ENCODE assay signal across 1 cellular context in genomic region chr17:43528988-43529814, GRCh38.
TF ChIP-seq lines count a peak whose summit lies in the region.

No MANE protein-coding gene starts in this region.

TF ChIP-seq in HepG2, 621 proteins besides CTCF, POLR2A, EP300 and RAD21 (continued from another document and continues in another):
- TF ChIP-seq ZBTB40 (IDR thresholded peaks at IDR 0.05) (no peak), ZBTB40 (CRISPR knock-in tag; IDR thresholded peaks at IDR 0.05) (no peak), GATAD1 (CRISPR knock-in tag; IDR thresholded peaks at IDR 0.05) (no peak), RFX3 (CRISPR knock-in tag; IDR thresholded peaks at IDR 0.05) (no peak), KAT2B (IDR thresholded peaks at IDR 0.05; ENCODE audit: borderline replicate concordance, low read depth, low read length) (no peak), ZNF710 (CRISPR knock-in tag; IDR thresholded peaks at IDR 0.05; ENCODE audit: borderline replicate concordance) (no peak), NFAT5 (CRISPR knock-in tag; IDR thresholded peaks at IDR 0.05) (no peak), MATR3 (CRISPR knock-in tag; IDR thresholded peaks at IDR 0.05) (no peak), ZNF839 (CRISPR knock-in tag; IDR thresholded peaks at IDR 0.05; ENCODE audit: borderline replicate concordance) (no peak), ZNF615 (CRISPR knock-in tag; IDR thresholded peaks at IDR 0.05; ENCODE audit: borderline replicate concordance) (no peak), DDIT3 (CRISPR knock-in tag; IDR thresholded peaks at IDR 0.05) (no peak), ZNF280B (CRISPR knock-in tag; IDR thresholded peaks at IDR 0.05; ENCODE audit: borderline replicate concordance) (no peak), ZNF782 (CRISPR knock-in tag; IDR thresholded peaks at IDR 0.05; ENCODE audit: borderline replicate concordance) (0 out of 2 replicates have a peak, but pooled peaks have one; percentile 16), ZNF24 (IDR thresholded peaks at IDR 0.05) (no peak), ZFP36 (IDR thresholded peaks at IDR 0.05; ENCODE audit: borderline replicate concordance, low read depth, low read length, partially characterized antibody) (no peak), E2F2 (CRISPR knock-in tag; IDR thresholded peaks at IDR 0.05; ENCODE audit: borderline replicate concordance) (0 out of 2 replicates have a peak, but pooled peaks have one; percentile 13), MLXIP (CRISPR knock-in tag; IDR thresholded peaks at IDR 0.05; ENCODE audit: borderline replicate concordance) (no peak), FOXO4 (CRISPR knock-in tag; conservative IDR thresholded peaks at IDR 0.05) (0 out of 2 replicates have a peak, but pooled peaks have one; percentile 66), AKAP8 (CRISPR knock-in tag; IDR thresholded peaks at IDR 0.05) (0 out of 2 replicates have a peak, but pooled peaks have one; percentile 67), NRL (CRISPR knock-in tag; IDR thresholded peaks at IDR 0.05; ENCODE audit: borderline replicate concordance) (0 out of 2 replicates have a peak, but pooled peaks have one; percentile 22), ZFP37 (CRISPR knock-in tag; IDR thresholded peaks at IDR 0.05; ENCODE audit: borderline replicate concordance) (0 out of 2 replicates have a peak, but pooled peaks have one; percentile 25), NR2F1 (CRISPR knock-in tag; IDR thresholded peaks at IDR 0.05) (0 out of 4 replicates have a peak, but pooled peaks of 1 of the 2 experiments have one; percentile 3), EED (CRISPR knock-in tag; IDR thresholded peaks at IDR 0.05) (no peak), ISX (CRISPR knock-in tag; conservative IDR thresholded peaks at IDR 0.05) (no peak), ZNF724P (CRISPR knock-in tag; IDR thresholded peaks at IDR 0.05; ENCODE audit: borderline replicate concordance) (peak; percentile 73; the same call in 1 of the 2 replicates), ZFAT (CRISPR knock-in tag; conservative IDR thresholded peaks at IDR 0.05) (no peak), IRF1 (CRISPR knock-in tag; IDR thresholded peaks at IDR 0.05; ENCODE audit: low read depth) (0 out of 2 replicates have a peak, but pooled peaks have one; percentile 12), POLR2AphosphoS5 (IDR thresholded peaks at IDR 0.05; ENCODE audit: low read depth, low read length) (peak; percentile 4; the same call in 1 of the 2 replicates)
